ENCODE assay signal across 23 cellular contexts in the genomic region with DNA sequence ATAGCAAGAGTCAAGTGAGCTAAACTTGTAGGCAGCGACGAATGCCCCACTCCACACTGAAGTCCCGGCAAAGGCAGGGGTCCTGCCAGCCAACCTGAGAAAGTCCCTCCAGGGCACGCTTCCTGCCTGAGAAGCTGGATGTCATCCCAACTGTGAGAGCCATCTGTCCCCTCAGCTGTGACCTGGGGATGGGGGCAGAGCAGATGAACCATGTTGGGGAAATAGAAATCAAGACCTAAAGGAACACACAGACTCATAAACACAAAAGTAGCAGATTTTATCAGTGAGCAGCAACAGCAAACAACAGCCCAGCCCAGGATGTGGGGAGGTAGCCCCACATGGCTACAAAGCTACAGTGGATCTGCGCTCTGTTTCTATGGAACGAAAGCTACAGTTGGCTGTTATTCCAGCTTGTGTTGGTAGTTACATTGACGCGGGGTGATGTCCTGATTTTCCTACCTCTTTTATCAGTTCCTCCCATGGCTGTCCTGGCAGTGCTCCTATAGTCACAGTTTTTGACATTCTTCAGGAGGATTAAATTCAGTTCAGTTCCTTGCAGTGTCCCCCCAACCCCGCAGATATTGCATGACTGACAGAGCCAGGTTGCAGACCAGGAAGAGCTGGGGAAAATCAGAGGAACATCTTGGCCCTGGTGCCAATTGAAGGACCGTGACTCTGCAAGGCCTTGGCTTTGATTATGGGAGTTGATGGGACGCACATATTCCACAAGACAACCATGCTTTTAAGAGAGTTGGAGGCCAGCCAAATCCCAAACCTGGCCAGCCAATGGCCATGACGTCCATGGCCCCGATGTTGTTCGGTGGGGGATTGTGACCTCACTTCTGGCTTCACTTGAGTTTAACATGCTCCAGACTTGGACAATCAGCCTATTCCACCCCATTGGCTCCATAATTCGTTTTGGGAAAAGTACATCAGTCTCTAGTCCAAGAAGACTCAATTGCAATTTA. TPM values are rescaled to one million over a fixed set of nuclear protein-coding genes. Genes with fewer than 3 reads are reported as not detected.
DNase-seq lines count a peak whose midpoint lies in the region; ATAC-seq, FAIRE-seq and TF ChIP-seq lines count a peak whose summit lies in the region.
"Had no signal": no experiment of that assay in that cellular context is flagged by ENCODE, and none has a peak within 500 bp of the region (broad histone marks: within the 10 kb centered on the region; RNA-seq: fewer than 3 reads in every experiment).

No MANE protein-coding gene starts in this region.

- H3K36me3 Mint-ChIP-seq in CD4-positive, CD25-positive, alpha-beta regulatory T cell, result no peaks in the 10 kb centered on the region
- no peaks in the 10 kb centered on the region for H3K36me3 Mint-ChIP-seq in GM23338 (ENCODE audit: low read depth)
- no peaks in the 10 kb centered on the region for H3K36me3 Mint-ChIP-seq in activated T-helper 17 cell treated with anti-CD3 and anti-CD28 coated beads, Interleukin-2, amount 50 U/mL, for 72 hours (ENCODE audit: low read depth)

- no peaks in the 10 kb centered on the region for H3F3A ChIP-seq in GM23338 (replicated peaks; ENCODE audit: low read depth)

- no peaks in the 10 kb centered on the region for H3K79me2 ChIP-seq in GM23338 (replicated peaks; ENCODE audit: insufficient read depth)

- no peaks in the 10 kb centered on the region for H3K9me3 ChIP-seq in CD4-positive, CD25-positive, alpha-beta regulatory T cell (ENCODE audit: control insufficient read depth in 2 of 2, low read length in 2 of 2)
- no peaks in the 10 kb centered on the region for H3K9me3 ChIP-seq in kidney (ENCODE audit: control insufficient read depth in 1 of 2, low read length in 2 of 2)
- H3K9me3 ChIP-seq: adrenal gland had no signal

- peak in 2 of 3 donors; percentile 18 to 54 for DNase-seq in CD4-positive, CD25-positive, alpha-beta regulatory T cell
- no peak for DNase-seq in GM23338 (ENCODE audit: low spot score)
- peak; percentile 33 for DNase-seq in kidney
- DNase-seq in midbrain (lab: John Stamatoyannopoulos, UW), result no peak
- DNase-seq in ecto neural progenitor cell (ENCODE audit: low spot score), result no peak
- DNase-seq in stimulated activated CD4-positive, alpha-beta T cell treated with anti-CD3 and anti-CD28 coated beads, Interleukin-2, amount 100 ng/mL, for 24 hours, result no peak
- no peak for DNase-seq in NCI-H510A (lab: John Stamatoyannopoulos, UW)
- DNase-seq: activated CD4-positive, CD25-positive, alpha-beta regulatory T cell; activated T-cell treated with anti-CD3 and anti-CD28 coated beads, Interleukin-2, amount 50 U/mL, for 24 hours; H7; KBM-7; NCI-H1048; stimulated activated CD4-positive, alpha-beta T cell treated with anti-CD3 and anti-CD28 coated beads, Interleukin-1b, Interleukin-23, amount 100 ng/mL, for 48 hours; SW 1271 had no signal

- no peak overlapping the region for H3K4me2 ChIP-seq in GM23338

- H3K27ac Mint-ChIP-seq in CD4-positive, CD25-positive, alpha-beta regulatory T cell, result no peak overlapping the region
- no peak overlapping the region for H3K27ac Mint-ChIP-seq in GM23338
- peak overlapping the region; percentile 32 for H3K27ac Mint-ChIP-seq in activated T-helper 17 cell treated with anti-CD3 and anti-CD28 coated beads, Interleukin-2, amount 50 U/mL, for 72 hours
- H3K27ac Mint-ChIP-seq: activated T-cell treated with anti-CD3 and anti-CD28 coated beads, Interleukin-2, amount 50 U/mL, for 24 hours had no signal

- peaks cover 8% of the 10 kb centered on the region for H3K4me1 ChIP-seq in CD4-positive, CD25-positive, alpha-beta regulatory T cell (ENCODE audit: control insufficient read depth, insufficient read depth, low read length, poor library complexity, severe bottlenecking)
- H3K4me1 ChIP-seq in GM23338 (ENCODE audit: insufficient read depth) (no peaks in the 10 kb centered on the region), kidney (ENCODE audit: control insufficient read depth in 1 of 2, insufficient read depth in 1 of 2, low read depth in 1 of 2, low read length in 2 of 2) (no peaks in the 10 kb centered on the region)
- H3K4me1 ChIP-seq: adrenal gland had no signal

- H3K9me3 Mint-ChIP-seq in CD4-positive, CD25-positive, alpha-beta regulatory T cell, result peaks cover 0 to 2% (median 0%) of the 10 kb centered on the region in 7 donors
- no peaks in the 10 kb centered on the region; the same call in 1 of the 3 replicates for H3K9me3 Mint-ChIP-seq in GM23338
- H3K9me3 Mint-ChIP-seq in activated T-helper 17 cell treated with anti-CD3 and anti-CD28 coated beads, Interleukin-2, amount 50 U/mL, for 72 hours, result no peaks in the 10 kb centered on the region
- H3K9me3 Mint-ChIP-seq: activated T-cell treated with anti-CD3 and anti-CD28 coated beads, Interleukin-2, amount 50 U/mL, for 24 hours had no signal

- ATAC-seq in CD4-positive, CD25-positive, alpha-beta regulatory T cell (ENCODE audit: low read depth in 2 of 2), result peak; percentile 52 to 54
- ATAC-seq in GM23338, result no peak
- no peak for ATAC-seq in activated T-helper 17 cell treated with anti-CD3 and anti-CD28 coated beads, Interleukin-2, amount 50 U/mL, for 72 hours (replicated peaks)

- no peak overlapping the region for H3K9ac ChIP-seq in kidney (ENCODE audit: low read length in 2 of 2)

- FAIRE-seq in kidney (lab: Jason Lieb, UNC), result no peak
- FAIRE-seq: colon had no signal

- no peak overlapping the region for H3K27ac ChIP-seq in CD4-positive, CD25-positive, alpha-beta regulatory T cell (ENCODE audit: insufficient read depth, low read length, poor library complexity, severe bottlenecking)
- H3K27ac ChIP-seq in GM23338 (ENCODE audit: low read depth) (no peak overlapping the region), kidney (ENCODE audit: low read depth in 2 of 2, low read length in 2 of 2) (no peak overlapping the region)
- H3K27ac ChIP-seq: adrenal gland, HL-60 had no signal

- peaks cover 4% of the 10 kb centered on the region for H3K27me3 Mint-ChIP-seq in CD4-positive, CD25-positive, alpha-beta regulatory T cell
- peaks cover 8% of the 10 kb centered on the region for H3K27me3 Mint-ChIP-seq in GM23338 (ENCODE audit: insufficient read depth, low read depth, poor library complexity)
- H3K27me3 Mint-ChIP-seq in activated T-helper 17 cell treated with anti-CD3 and anti-CD28 coated beads, Interleukin-2, amount 50 U/mL, for 72 hours, result no peaks in the 10 kb centered on the region

- no peak overlapping the region for H3K4me3 ChIP-seq in CD4-positive, CD25-positive, alpha-beta regulatory T cell (ENCODE audit: low read depth, low read length)
- H3K4me3 ChIP-seq in GM23338 (no peak overlapping the region), kidney (ENCODE audit: low read length in 2 of 2) (no peak overlapping the region)
- H3K4me3 ChIP-seq: adrenal gland had no signal

- 0 out of 2 replicates have a peak, but pooled peaks cover 3% of the 10 kb centered on the region for H3K9me2 ChIP-seq in GM23338 (ENCODE audit: insufficient read depth)

- peaks cover 0 to 26% (median 13%) of the 10 kb centered on the region in 4 donors for H3K4me1 Mint-ChIP-seq in CD4-positive, CD25-positive, alpha-beta regulatory T cell
- H3K4me1 Mint-ChIP-seq in GM23338, result peaks cover 5% of the 10 kb centered on the region; the same call in 2 of the 3 replicates
- peaks cover 11% of the 10 kb centered on the region for H3K4me1 Mint-ChIP-seq in activated T-helper 17 cell treated with anti-CD3 and anti-CD28 coated beads, Interleukin-2, amount 50 U/mL, for 72 hours

- intact Hi-C loops in kidney (cut with DNase I), result no loop called here

- no peaks in the 10 kb centered on the region for H3K36me3 ChIP-seq in CD4-positive, CD25-positive, alpha-beta regulatory T cell (ENCODE audit: control insufficient read depth, insufficient read depth, low read length)
- no peaks in the 10 kb centered on the region for H3K36me3 ChIP-seq in GM23338 (ENCODE audit: insufficient read depth)
- no peaks in the 10 kb centered on the region for H3K36me3 ChIP-seq in kidney (ENCODE audit: control insufficient read depth in 1 of 2, insufficient read depth in 2 of 2, low read length in 2 of 2)
- H3K36me3 ChIP-seq: adrenal gland had no signal

- no peaks in the 10 kb centered on the region for H3K27me3 ChIP-seq in CD4-positive, CD25-positive, alpha-beta regulatory T cell (ENCODE audit: control insufficient read depth, insufficient read depth, low read length)
- no peaks in the 10 kb centered on the region for H3K27me3 ChIP-seq in GM23338 (ENCODE audit: insufficient read depth)
- H3K27me3 ChIP-seq: adrenal gland had no signal

- H4K20me1 ChIP-seq in GM23338 (replicated peaks; ENCODE audit: insufficient read depth), result no peaks in the 10 kb centered on the region

- peak overlapping the region in 2 of 4 donors; percentile 7 to 46 for H3K4me3 Mint-ChIP-seq in CD4-positive, CD25-positive, alpha-beta regulatory T cell
- H3K4me3 Mint-ChIP-seq in GM23338, result no peak overlapping the region
- H3K4me3 Mint-ChIP-seq in activated T-helper 17 cell treated with anti-CD3 and anti-CD28 coated beads, Interleukin-2, amount 50 U/mL, for 72 hours, result peak overlapping the region; percentile 11
- H3K4me3 Mint-ChIP-seq: activated T-cell treated with anti-CD3 and anti-CD28 coated beads, Interleukin-2, amount 50 U/mL, for 24 hours had no signal

- H2AFZ ChIP-seq in GM23338, result peak overlapping the region; percentile 5; the same call in 1 of the 2 replicates

- TF ChIP-seq CTCF in GM23338 (conservative IDR thresholded peaks at IDR 0.05; ENCODE audit: low read depth in 2 of 2) (no peak), kidney (IDR thresholded peaks at IDR 0.05; ENCODE audit: borderline replicate concordance, extremely low read depth, insufficient read depth) (no peak)

TF ChIP-seq in GM23338, 12 proteins besides CTCF, POLR2A, EP300 and RAD21 (continues in another document):
- TF ChIP-seq EZH2phosphoT487 (IDR thresholded peaks at IDR 0.05; ENCODE audit: unreplicated experiment), result no peak

RNA-seq across cellular contexts. Expression of a gene that starts 14.6 kb away (rescaled TPM):
- not detected for total RNA-seq in CD4-positive, CD25-positive, alpha-beta regulatory T cell
- polyA plus RNA-seq in CD4-positive, CD25-positive, alpha-beta regulatory T cell, result under 1 TPM in 1 of 4 donors, not detected in 3; 0.50 TPM
- total RNA-seq in GM23338 (2014; rRNA removed; shearing (Covaris generic)), result not detected in 2 replicates
- polyA plus RNA-seq in GM23338 (2016; fragmentation: Nextera tagmentation; extraction: Ambion mirVana), result not detected in 2 replicates
- total RNA-seq in activated T-helper 17 cell treated with anti-CD3 and anti-CD28 coated beads, Interleukin-2, amount 50 U/mL, for 72 hours, result not detected
- not detected for total RNA-seq in kidney
- polyA plus RNA-seq in kidney (ENCODE audit: insufficient read depth, low read depth, low replicate concordance), result not detected
- total RNA-seq: adrenal gland, H7, lung microvascular endothelial cell, renal cortical epithelial cell, RPMI7951 had no signal
- polyA plus RNA-seq: adrenal gland, esophagus, neural cell had no signal

RNA-seq across cellular contexts. Expression of a gene that starts 46.9 kb away (rescaled TPM):
- total RNA-seq in CD4-positive, CD25-positive, alpha-beta regulatory T cell, result not detected
- not detected for polyA plus RNA-seq in CD4-positive, CD25-positive, alpha-beta regulatory T cell
- total RNA-seq in GM23338 (2014; rRNA removed; shearing (Covaris generic)), result 9.0 and 10.8 TPM in 2 replicates
- polyA plus RNA-seq in GM23338 (2016; fragmentation: Nextera tagmentation; extraction: Ambion mirVana), result 2.7 and 3.3 TPM in 2 replicates
- not detected for total RNA-seq in activated T-helper 17 cell treated with anti-CD3 and anti-CD28 coated beads, Interleukin-2, amount 50 U/mL, for 72 hours
- 9.3 TPM for total RNA-seq in kidney
- 19.0 TPM for polyA plus RNA-seq in kidney (ENCODE audit: insufficient read depth, low read depth, low replicate concordance)
- total RNA-seq: RPMI7951 had no signal
- polyA plus RNA-seq: neural cell had no signal

Comparison
In these comparisons a context has a peak if more than half of its experiments do, and no peak if none do; other contexts are left out.
1. ATAC-seq: peak in CD4-positive, CD25-positive, alpha-beta regulatory T cell (2 of 2); none in GM23338 (single experiment) and activated T-helper 17 cell treated with anti-CD3 and anti-CD28 coated beads, Interleukin-2, amount 50 U/mL, for 72 hours (single experiment).
2. DNase-seq: peak in CD4-positive, CD25-positive, alpha-beta regulatory T cell (2 of 3) and kidney (single experiment); none in GM23338 (single experiment), midbrain (single experiment), ecto neural progenitor cell (single experiment), stimulated activated CD4-positive, alpha-beta T cell treated with anti-CD3 and anti-CD28 coated beads, Interleukin-2, amount 100 ng/mL, for 24 hours (0 of 2) and NCI-H510A (single experiment).